In genomic region chr16:88349903-88350900, GRCh38 we compare ENCODE assay signal across 18 cellular contexts.
"Had no signal": no experiment of that assay in that cellular context is flagged by ENCODE, and none has a peak within 500 bp of the region (broad histone marks: within the 10 kb centered on the region; RNA-seq: fewer than 3 reads in every experiment).

No MANE protein-coding gene starts in this region.

- H3K27me3 ChIP-seq: brain microvascular endothelial cell, gastrocnemius medialis, left lung, tibial artery, vagina had no signal

- H3K27ac Mint-ChIP-seq: dendritic cell treated with granulocyte-macrophage colony-stimulating factor and Interleukin-4, amounts not matched to agents 40 ng/mL and 50 ng/mL, for 4 days had no signal

- DNase-seq: activated CD4-positive, CD25-positive, alpha-beta regulatory T cell treated with anti-CD3 and anti-CD28 coated beads, Interleukin-2, amount 50 U/mL, for 72 hours; activated naive CD4-positive, alpha-beta T cell treated with Interleukin-2 at 50 U/mL for 16 hours; anterior cingulate cortex; brain microvascular endothelial cell; cerebellar nuclear complex; effector memory CD4-positive, alpha-beta T cell; gastrocnemius medialis; stimulated activated CD4-positive, alpha-beta T cell treated with anti-CD3 and anti-CD28 coated beads, Interleukin-15, amount 100 ng/mL, for 24 hours; stimulated activated CD4-positive, alpha-beta T cell treated with anti-CD3 and anti-CD28 coated beads, Interleukin-4, amount 100 ng/mL, for 24 hours; stimulated activated naive CD4-positive, alpha-beta T cell; T-helper 1 cell; T1000; tibial artery had no signal

- FAIRE-seq: islet of Langerhans had no signal

- H3K27ac ChIP-seq: brain microvascular endothelial cell, gastrocnemius medialis, left lung, parathyroid adenoma, tibial artery, vagina had no signal

- H3K4me3 Mint-ChIP-seq: dendritic cell treated with granulocyte-macrophage colony-stimulating factor and Interleukin-4, amounts not matched to agents 40 ng/mL and 50 ng/mL, for 4 days had no signal

- H3K4me1 ChIP-seq: gastrocnemius medialis, left lung, parathyroid adenoma, tibial artery had no signal

- H3K9ac ChIP-seq: parathyroid adenoma had no signal

- H3K9me3 ChIP-seq: gastrocnemius medialis, left lung, tibial artery, vagina had no signal

- ATAC-seq: gastrocnemius medialis, left lung had no signal

- H3K79me2 ChIP-seq: parathyroid adenoma had no signal

- H3K9me3 Mint-ChIP-seq: dendritic cell treated with granulocyte-macrophage colony-stimulating factor and Interleukin-4, amounts not matched to agents 40 ng/mL and 50 ng/mL, for 4 days had no signal

- H3K36me3 ChIP-seq: brain microvascular endothelial cell, gastrocnemius medialis, left lung, tibial artery, vagina had no signal

- H2AFZ ChIP-seq: parathyroid adenoma had no signal

- H3K4me3 ChIP-seq: gastrocnemius medialis, left lung, tibial artery, vagina had no signal
